Comparison of ENCODE assay signal across 8 cellular contexts in the genomic region with DNA sequence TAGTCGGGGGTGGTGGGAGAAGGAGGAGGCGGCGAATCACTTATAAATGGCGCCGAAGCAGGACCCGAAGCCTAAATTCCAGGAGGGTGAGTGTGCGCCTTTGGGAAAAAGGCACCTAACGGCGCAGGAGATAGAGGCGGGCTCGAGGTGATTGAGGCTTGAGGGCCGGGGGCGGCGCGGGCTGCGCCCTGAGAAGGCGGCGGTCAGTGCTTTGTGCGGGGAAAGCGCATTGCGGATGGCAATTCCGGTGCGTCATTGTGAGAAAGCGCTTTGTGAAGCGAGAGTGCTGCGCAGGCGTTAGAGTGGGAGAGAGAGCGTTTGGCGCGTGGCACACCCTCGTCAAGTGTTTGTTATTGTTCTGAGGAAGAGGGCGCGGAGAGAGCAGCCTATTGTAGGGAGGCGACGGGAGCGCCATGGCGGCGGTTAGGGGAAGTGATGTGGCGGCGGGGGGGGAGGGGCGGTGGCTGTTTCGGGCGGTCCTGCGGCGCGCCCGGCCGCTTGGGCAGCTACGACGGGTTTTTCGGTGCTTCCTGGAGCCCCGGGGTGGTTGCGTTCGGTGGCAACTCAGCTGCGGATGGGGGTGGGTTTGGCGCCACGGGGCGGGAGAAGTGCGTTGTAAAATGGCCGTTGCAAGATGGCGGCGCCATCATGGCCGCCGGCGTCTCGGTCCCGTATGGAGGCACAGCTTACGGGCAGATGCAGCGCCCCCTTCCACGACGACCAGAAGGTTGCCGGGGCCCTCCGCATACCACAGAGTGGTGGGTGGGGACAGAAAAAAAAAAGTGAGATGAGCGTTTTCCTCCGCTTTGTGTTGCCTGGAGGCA.
DNase-seq lines count a peak whose midpoint lies in the region; ATAC-seq and TF ChIP-seq lines count a peak whose summit lies in the region.

No MANE protein-coding gene starts in this region.

- peak; percentile 90 for DNase-seq in AG10803 (ENCODE audit: low read depth)
- peak; percentile 98 for DNase-seq in NCI-H226
- DNase-seq in activated CD4-positive, CD25-positive, alpha-beta regulatory T cell treated with anti-CD3 and anti-CD28 coated beads, Interleukin-2, amount 50 U/mL, for 72 hours = peak; percentile 85
- DNase-seq in cerebellar cortex (ENCODE audit: low spot score) = peak; percentile 78
- DNase-seq in kidney glomerular epithelial cell (lab: John Stamatoyannopoulos, UW) = peak; percentile 71
- peak; percentile 89 for DNase-seq in stimulated activated CD4-positive, alpha-beta T cell treated with anti-CD3 and anti-CD28 coated beads, Interleukin-15, amount 100 ng/mL, for 48 hours (ENCODE audit: low read depth in 2 of 2)

- H3K4me3 ChIP-seq in AG10803 (ENCODE audit: low read length) = peak overlapping the region; percentile 100

- peak; percentile 62 for ATAC-seq in GM19023 (IDR thresholded peaks at IDR 0.05; ENCODE audit: unreplicated experiment)
- peak; percentile 66 for ATAC-seq in HG03196 (IDR thresholded peaks at IDR 0.05; ENCODE audit: unreplicated experiment)

- TF ChIP-seq CTCF in AG10803 (conservative IDR thresholded peaks at IDR 0.05; ENCODE audit: low read length) = peak; percentile 45

Comparison
In these comparisons a context has a peak if more than half of its experiments do, and no peak if none do; other contexts are left out.
1. Peak in every context shown above with its lines: DNase-seq, ATAC-seq and H3K4me3 ChIP-seq.